9 cellular contexts compared by ENCODE assay signal in genomic region chr3:130699765-130700164, GRCh38. TPM values are rescaled to one million over a fixed set of nuclear protein-coding genes. Genes with fewer than 3 reads are reported as not detected.
A peak's percentile ranks its signal among the peaks of the same experiment; 100 is the strongest.
DNase-seq lines count a peak whose midpoint lies in the region; ATAC-seq and TF ChIP-seq lines count a peak whose summit lies in the region.
"Had no signal": no experiment of that assay in that cellular context is flagged by ENCODE, and none has a peak within 500 bp of the region (broad histone marks: within the 10 kb centered on the region; RNA-seq: fewer than 3 reads in every experiment).

No MANE protein-coding gene starts in this region.

- H3K4me2 ChIP-seq in OCI-LY1 (ENCODE audit: low read length): no peak overlapping the region

- peaks cover 6% of the 10 kb centered on the region for H3K9me3 Mint-ChIP-seq in mesothelial cell of epicardium

- H3K4me1 ChIP-seq in BE2C: no peaks in the 10 kb centered on the region
- no peaks in the 10 kb centered on the region for H3K4me1 ChIP-seq in OCI-LY1 (ENCODE audit: insufficient read depth, low read length, severe bottlenecking)
- no peaks in the 10 kb centered on the region for H3K4me1 ChIP-seq in vagina

- peaks cover 25% of the 10 kb centered on the region for H3K36me3 ChIP-seq in BE2C
- H3K36me3 ChIP-seq in OCI-LY1 (ENCODE audit: insufficient read depth, low read length): peaks cover 67% of the 10 kb centered on the region
- H3K36me3 ChIP-seq in vagina: peaks cover 0 to 29% of the 10 kb centered on the region in 2 donors

- no peaks in the 10 kb centered on the region for H3K9me2 ChIP-seq in OCI-LY1 (ENCODE audit: low read depth, low read length)

- H3F3A ChIP-seq in OCI-LY1 (ENCODE audit: insufficient read depth, low read length): no peaks in the 10 kb centered on the region

- TF ChIP-seq CTCF in BE2C (IDR thresholded peaks at IDR 0.05; ENCODE audit: low read depth, low read length) (peak; percentile 72), GM13977 (IDR thresholded peaks at IDR 0.05; ENCODE audit: extremely low read depth, insufficient read depth, missing control alignments) (peak; percentile 45), OCI-LY1 (IDR thresholded peaks at IDR 0.05; ENCODE audit: low read length) (peak; percentile 83), vagina (IDR thresholded peaks at IDR 0.05) (peak in 1 of 3 experiments; percentile 16), mesothelial cell of epicardium (IDR thresholded peaks at IDR 0.05; ENCODE audit: unreplicated experiment) (no peak)

- no peak overlapping the region for H3K9ac ChIP-seq in OCI-LY1 (ENCODE audit: low read length)

- H3K27ac ChIP-seq in OCI-LY1 (ENCODE audit: low read depth, low read length, poor library complexity, severe bottlenecking) (no peak overlapping the region), vagina (no peak overlapping the region)

- no peak overlapping the region for H3K4me3 ChIP-seq in BE2C (ENCODE audit: low read depth, low read length)
- no peak overlapping the region for H3K4me3 ChIP-seq in OCI-LY1 (ENCODE audit: low read depth, low read length, poor library complexity, severe bottlenecking)
- H3K4me3 ChIP-seq in vagina: no peak overlapping the region
- H3K4me3 ChIP-seq: lung had no signal

- peaks cover 49% of the 10 kb centered on the region for H3K36me3 Mint-ChIP-seq in mesothelial cell of epicardium

- no peaks in the 10 kb centered on the region for H3K27me3 Mint-ChIP-seq in mesothelial cell of epicardium (ENCODE audit: low read depth)

- no peak for ATAC-seq in HG03342 (IDR thresholded peaks at IDR 0.05; ENCODE audit: unreplicated experiment)

- no peaks in the 10 kb centered on the region for H3K79me2 ChIP-seq in OCI-LY1 (ENCODE audit: insufficient read depth, low read length)

- H3K4me1 Mint-ChIP-seq in mesothelial cell of epicardium: no peaks in the 10 kb centered on the region

- DNase-seq in BE2C (peak; percentile 17), GM13977 (ENCODE audit: low spot score) (peak; percentile 36), fibroblast of peridontal ligament (ENCODE audit: extremely low read depth) (peak; percentile 31), vagina (ENCODE audit: extremely low spot score in 2 of 2) (no peak), SHP77 treated with DMSO at 0.1 percent for 48 hours (lab: John Stamatoyannopoulos, UW) (no peak), mesothelial cell of epicardium (ENCODE audit: low spot score in 2 of 2, unreplicated experiment in 2 of 2) (no peak)

- H3K4me3 Mint-ChIP-seq in mesothelial cell of epicardium: no peak overlapping the region

- no peaks in the 10 kb centered on the region for H3K9me3 ChIP-seq in BE2C
- no peaks in the 10 kb centered on the region for H3K9me3 ChIP-seq in OCI-LY1 (ENCODE audit: low read length)
- H3K9me3 ChIP-seq in vagina: no peaks in the 10 kb centered on the region

- in situ Hi-C loops in GM13977 (cut with MboI; ENCODE audit: low pct_unique_long_range_greater_than_20kb, low sequenced_read_pairs, unreplicated experiment): no loop called here

- intact Hi-C loops in vagina (cut with DNase I): no loop called here

- no peak overlapping the region for H3K27ac Mint-ChIP-seq in mesothelial cell of epicardium

- no peaks in the 10 kb centered on the region for H4K20me1 ChIP-seq in OCI-LY1 (ENCODE audit: insufficient read depth, low read length)

- no peaks in the 10 kb centered on the region for H3K27me3 ChIP-seq in BE2C
- no peaks in the 10 kb centered on the region for H3K27me3 ChIP-seq in OCI-LY1 (ENCODE audit: insufficient read depth, low read length)
- H3K27me3 ChIP-seq in vagina: no peaks in the 10 kb centered on the region

- TF ChIP-seq POLR2A in vagina (IDR thresholded peaks at IDR 0.05): no peak

- H2AFZ ChIP-seq in OCI-LY1 (ENCODE audit: low read length): no peak overlapping the region

RNA-seq across cellular contexts. Expression of gene PIK3R4, which starts 46.9 kb away (rescaled TPM):
- 33.0 TPM for polyA plus RNA-seq in BE2C (2012; ENCODE audit: insufficient read depth, insufficient read length, low read depth)
- total RNA-seq in vagina: 20.6 TPM
- 24.7 to 27.6 TPM (median 26.6 TPM) in 3 replicates for total RNA-seq in mesothelial cell of epicardium

Comparison
In these comparisons a context has a peak if more than half of its experiments do, and no peak if none do; other contexts are left out.
1. DNase-seq: peak in BE2C (single experiment), GM13977 (single experiment) and fibroblast of peridontal ligament (single experiment); none in vagina (0 of 2), SHP77 treated with DMSO at 0.1 percent for 48 hours (single experiment) and mesothelial cell of epicardium (0 of 2).